ENCODE assay signal across 8 cellular contexts in the genomic region with DNA sequence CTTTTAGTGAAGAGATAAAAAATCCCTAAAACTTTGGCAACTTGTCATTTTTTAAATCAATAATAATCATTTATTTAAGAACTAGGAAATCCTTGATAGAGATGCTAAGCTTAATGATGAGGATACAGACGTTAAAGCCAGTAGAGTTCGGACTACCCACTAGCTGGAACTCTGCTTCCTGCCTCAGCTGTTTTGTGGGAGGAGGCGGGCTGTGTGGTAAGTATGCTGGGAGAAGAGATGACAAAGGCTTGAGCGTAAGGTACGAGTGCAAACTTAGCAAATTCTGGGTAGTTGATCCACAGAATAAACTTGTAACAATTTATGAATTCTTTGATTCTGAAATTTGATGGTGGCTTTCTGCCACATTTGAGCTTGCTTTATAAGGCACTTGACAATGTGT.
"Had no signal": no experiment of that assay in that cellular context is flagged by ENCODE, and none has a peak within 500 bp of the region (broad histone marks: within the 10 kb centered on the region; RNA-seq: fewer than 3 reads in every experiment).

No MANE protein-coding gene starts in this region.

- H3K9ac ChIP-seq: KMS-11 had no signal

- H3K9me3 ChIP-seq: HAP-1 had no signal

- ATAC-seq: HCT116 had no signal

- FAIRE-seq: HTR-8/SVneo had no signal

- H3K4me3 ChIP-seq: HAP-1 had no signal

- H3K4me1 Mint-ChIP-seq: IgD-negative memory B cell had no signal

- H3K4me2 ChIP-seq: KMS-11 had no signal

- H3K27me3 Mint-ChIP-seq: IgD-negative memory B cell had no signal

- H3K4me3 Mint-ChIP-seq: HFFc6, IgD-negative memory B cell had no signal

- H3K4me1 ChIP-seq: HAP-1 had no signal

- H3K27ac Mint-ChIP-seq: HFFc6, IgD-negative memory B cell had no signal

- H3K27ac ChIP-seq: KMS-11 had no signal

- H3K36me3 ChIP-seq: HAP-1 had no signal

- DNase-seq: GOT3, HFFc6, KBM-7 had no signal

- H3K36me3 Mint-ChIP-seq: IgD-negative memory B cell had no signal
